Comparison of ENCODE assay signal across 9 cellular contexts in the genomic region with DNA sequence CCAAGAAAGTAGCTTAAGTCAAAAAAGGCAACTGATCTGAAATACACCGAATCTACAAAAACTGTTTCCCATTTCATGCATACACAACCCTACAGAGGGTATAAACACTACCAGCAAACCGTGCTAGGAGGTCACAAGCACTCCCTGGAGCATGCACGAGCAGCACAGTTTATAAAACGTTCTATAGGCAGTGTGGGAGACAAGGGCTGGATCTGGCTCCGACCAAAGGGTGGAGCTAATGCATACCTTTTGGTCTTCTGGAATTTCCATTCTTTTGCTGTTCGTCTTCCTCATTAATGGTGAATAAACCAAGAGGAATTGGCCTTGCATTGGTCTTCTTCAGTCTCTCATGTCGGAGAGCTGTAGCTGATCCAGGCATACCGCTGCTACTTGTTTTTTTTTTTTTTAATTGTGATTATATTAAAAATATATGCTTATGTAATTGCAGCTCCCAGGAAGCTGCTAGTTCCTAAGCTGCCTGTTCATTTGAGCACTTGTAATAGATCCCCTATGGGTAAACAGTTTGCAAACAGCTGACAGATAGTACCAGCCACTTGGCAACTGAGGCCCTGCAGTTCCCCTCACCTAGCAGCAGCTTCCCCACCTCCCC. TPM values are rescaled to one million over a fixed set of nuclear protein-coding genes. Genes with fewer than 3 reads are reported as not detected.
DNase-seq lines count a peak whose midpoint lies in the region; ATAC-seq and TF ChIP-seq lines count a peak whose summit lies in the region.
"Had no signal": no experiment of that assay in that cellular context is flagged by ENCODE, and none has a peak within 500 bp of the region (broad histone marks: within the 10 kb centered on the region; RNA-seq: fewer than 3 reads in every experiment).

No MANE protein-coding gene starts in this region.

- H3K36me3 Mint-ChIP-seq in T-helper 1 cell treated with Interleukin-12 subunit alpha and Interleukin-12 subunit beta and Interleukin-4 antibody, amounts not matched to agents 30 μg/mL and 1 μg/mL, for 36 hours (ENCODE audit: low read depth) = no peaks in the 10 kb centered on the region

- H3K9me3 Mint-ChIP-seq in T-helper 1 cell treated with Interleukin-12 subunit alpha and Interleukin-12 subunit beta and Interleukin-4 antibody, amounts not matched to agents 30 μg/mL and 1 μg/mL, for 36 hours = no peaks in the 10 kb centered on the region

- no peaks in the 10 kb centered on the region for H3K36me3 ChIP-seq in OCI-LY7 (ENCODE audit: insufficient read depth, low read length)
- H3K36me3 ChIP-seq in thyroid gland = no peaks in the 10 kb centered on the region
- H3K36me3 ChIP-seq in aorta (ENCODE audit: control insufficient read depth in 1 of 2, insufficient read depth in 2 of 2, low read length in 1 of 2) = no peaks in the 10 kb centered on the region

- no peak overlapping the region for H3K27ac Mint-ChIP-seq in T-helper 1 cell treated with Interleukin-12 subunit alpha and Interleukin-12 subunit beta and Interleukin-4 antibody, amounts not matched to agents 30 μg/mL and 1 μg/mL, for 36 hours

- peaks cover 20% of the 10 kb centered on the region for H3K4me1 Mint-ChIP-seq in T-helper 1 cell treated with Interleukin-12 subunit alpha and Interleukin-12 subunit beta and Interleukin-4 antibody, amounts not matched to agents 30 μg/mL and 1 μg/mL, for 36 hours (ENCODE audit: low read depth)

- H3K4me3 ChIP-seq in OCI-LY7 (ENCODE audit: low read depth, low read length, poor library complexity, severe bottlenecking) = no peak overlapping the region
- no peak overlapping the region for H3K4me3 ChIP-seq in epithelial cell of esophagus (ENCODE audit: low read length)
- H3K4me3 ChIP-seq in thyroid gland (replicated peaks in 1 of 3) = no peak overlapping the region
- no peak overlapping the region for H3K4me3 ChIP-seq in aorta (ENCODE audit: low read length in 2 of 2)

- H4K20me1 ChIP-seq in OCI-LY7 (ENCODE audit: insufficient read depth, low read length) = no peaks in the 10 kb centered on the region

- TF ChIP-seq CTCF in OCI-LY7 (conservative IDR thresholded peaks at IDR 0.05; ENCODE audit: low read length) (0 out of 2 replicates have a peak, but pooled peaks have one; percentile 23), epithelial cell of esophagus (IDR thresholded peaks at IDR 0.05; ENCODE audit: insufficient read depth, low read depth, low read length, missing control alignments) (peak; percentile 19), thyroid gland (IDR thresholded peaks at IDR 0.05) (no peak)

- CTCF ChIA-PET in OCI-LY7 (lab: Charles Lee; ENCODE audit: unreplicated experiment) = interaction anchor here (0.5 kb wide), 1 partner anchor 263 kb away, joined by 3 read pairs; no protein-coding TSS in a partner anchor

- WGBS in thyroid gland, 2 donors = 66% methylated on average over 8 of the region's 8 CpGs
- 69 to 76% methylated on average over 8 of the region's 8 CpGs for WGBS in aorta, 2 donors

- H3K4me2 ChIP-seq in OCI-LY7 (ENCODE audit: low read length) = no peak overlapping the region

- peak overlapping the region; percentile 47 for H3K4me3 Mint-ChIP-seq in T-helper 1 cell treated with Interleukin-12 subunit alpha and Interleukin-12 subunit beta and Interleukin-4 antibody, amounts not matched to agents 30 μg/mL and 1 μg/mL, for 36 hours

- in situ Hi-C loops in ACHN (cut with HindIII; ENCODE audit: low pct_ligation_motif_present, low pct_unique_long_range_greater_than_20kb, low sequenced_read_pairs) = no loop called here

- no peak overlapping the region for H3K27ac ChIP-seq in OCI-LY7 (ENCODE audit: low read depth, low read length, poor library complexity, severe bottlenecking)
- no peak overlapping the region for H3K27ac ChIP-seq in thyroid gland
- no peak overlapping the region for H3K27ac ChIP-seq in aorta (ENCODE audit: low read depth in 1 of 2, low read length in 2 of 2)

- intact Hi-C loops in OCI-LY7 (cut with micrococcal nuclease; ENCODE audit: unreplicated experiment) (no loop called here), thyroid gland (cut with DNase I) (no loop called here), aorta (cut with DNase I) (no loop called here)

- no peaks in the 10 kb centered on the region for H3K4me1 ChIP-seq in OCI-LY7 (ENCODE audit: insufficient read depth, low read length, poor library complexity, severe bottlenecking)
- H3K4me1 ChIP-seq in thyroid gland = peaks cover 25 to 26% of the 10 kb centered on the region in 2 donors
- H3K4me1 ChIP-seq in aorta (ENCODE audit: control insufficient read depth in 1 of 2, insufficient read depth in 2 of 2, low read length in 2 of 2) = no peaks in the 10 kb centered on the region

- peaks cover 9% of the 10 kb centered on the region for H3K27me3 Mint-ChIP-seq in T-helper 1 cell treated with Interleukin-12 subunit alpha and Interleukin-12 subunit beta and Interleukin-4 antibody, amounts not matched to agents 30 μg/mL and 1 μg/mL, for 36 hours (ENCODE audit: low read depth)

- ATAC-seq in aorta (ENCODE audit: low FRiP score) = no peak

- TF ChIP-seq POLR2A in thyroid gland (IDR thresholded peaks at IDR 0.05) = no peak

- BruUV-seq in OCI-LY7 (replicated peaks; lab: Mats Ljungman, UMichigan) = no TSS peak

- POLR2A ChIA-PET in OCI-LY7 (lab: Charles Lee) = interaction anchor here (0.6 to 1.0 kb wide), 4 partner anchors 11 to 1006 kb away, joined by 3 to 4 read pairs (median 3); no protein-coding TSS in a partner anchor

- no peaks in the 10 kb centered on the region for H3K79me2 ChIP-seq in OCI-LY7 (ENCODE audit: insufficient read depth, low read depth, low read length)

- peak overlapping the region; percentile 40; the same call in 1 of the 2 replicates for H2AFZ ChIP-seq in OCI-LY7 (ENCODE audit: low read length)

- no peaks in the 10 kb centered on the region for H3K27me3 ChIP-seq in thyroid gland
- no peaks in the 10 kb centered on the region for H3K27me3 ChIP-seq in aorta (ENCODE audit: control insufficient read depth in 1 of 2, insufficient read depth in 2 of 2, low read length in 1 of 2)

- DNase-seq in T-helper 1 cell = no peak
- DNase-seq in OCI-LY7 (ENCODE audit: low spot score) = no peak
- DNase-seq in epithelial cell of esophagus (ENCODE audit: low read depth) = peak; percentile 62
- DNase-seq in putamen (ENCODE audit: low spot score) = peak; percentile 73
- DNase-seq in thyroid gland = no peak
- no peak for DNase-seq in ACHN
- DNase-seq in aorta = no peak
- DNase-seq: activated effector memory CD4-positive, alpha-beta T cell treated with Interleukin-2 at 50 U/mL for 16 hours had no signal

- no peaks in the 10 kb centered on the region for H3K9me2 ChIP-seq in OCI-LY7 (ENCODE audit: insufficient read depth, low read length)

- H3K9me3 ChIP-seq in OCI-LY7 (ENCODE audit: low read length) (no peaks in the 10 kb centered on the region), thyroid gland (no peaks in the 10 kb centered on the region), aorta (ENCODE audit: control insufficient read depth, low read length) (peaks cover under 1% of the 10 kb centered on the region)

RNA-seq across cellular contexts. Expression of gene MAP7, which starts 24.5 kb away (rescaled TPM):
- total RNA-seq in OCI-LY7 (2014; rRNA removed; shearing (Covaris generic)) = not detected in 2 replicates
- total RNA-seq in OCI-LY7 (2022) = not detected in 2 replicates
- total RNA-seq in thyroid gland = 10 to 100 TPM; 24.5 to 46.0 (median 36.0) TPM
- total RNA-seq in aorta = 1 to 10 TPM; 2.5 to 3.3 TPM
- polyA plus RNA-seq in aorta = 1 to 10 TPM; 3.4 to 5.3 TPM

Comparison
In these comparisons a context has a peak if more than half of its experiments do, and no peak if none do; other contexts are left out.
1. DNase-seq: peak in epithelial cell of esophagus (single experiment) and putamen (single experiment); none in T-helper 1 cell (0 of 5), OCI-LY7 (single experiment), thyroid gland (0 of 2), ACHN (single experiment) and aorta (0 of 2).
2. CTCF ChIP-seq: peak in OCI-LY7 (single experiment) and epithelial cell of esophagus (single experiment); none in thyroid gland (0 of 6).
3. RNA of gene MAP7, which starts 24.5 kb away (total RNA-seq): 24.5 to 46.0 TPM in thyroid gland; 2.5 to 3.3 TPM in aorta and not detected in OCI-LY7; every median in the first group is over 4 times any median in the second.